ENCODE assay signal across 2 cellular contexts in the genomic region with DNA sequence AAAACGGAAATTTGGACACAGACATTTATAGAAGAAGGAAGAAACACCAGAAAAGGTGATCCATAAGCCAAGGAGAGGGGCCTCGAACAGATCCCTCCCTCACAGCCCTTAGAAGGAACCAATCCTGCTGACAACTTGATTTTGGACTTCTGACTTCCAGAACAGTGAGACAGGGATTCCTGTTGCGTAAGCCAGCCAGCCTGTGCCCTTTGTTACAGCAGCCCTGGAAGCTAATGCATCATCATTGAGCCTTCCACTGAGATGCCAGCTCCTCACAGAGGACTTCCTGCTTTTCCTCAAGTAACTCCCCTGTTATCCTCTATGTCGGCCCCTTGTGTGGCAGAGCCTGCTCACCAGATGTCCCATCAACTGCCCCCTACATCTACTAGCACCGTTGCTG.
A peak's percentile ranks its signal among the peaks of the same experiment; 100 is the strongest.
TF ChIP-seq lines count a peak whose summit lies in the region.

No MANE protein-coding gene starts in this region.

TF ChIP-seq in HepG2, 621 proteins besides CTCF, POLR2A, EP300 and RAD21 (continued from another document):
- TF ChIP-seq, protein P1, sequence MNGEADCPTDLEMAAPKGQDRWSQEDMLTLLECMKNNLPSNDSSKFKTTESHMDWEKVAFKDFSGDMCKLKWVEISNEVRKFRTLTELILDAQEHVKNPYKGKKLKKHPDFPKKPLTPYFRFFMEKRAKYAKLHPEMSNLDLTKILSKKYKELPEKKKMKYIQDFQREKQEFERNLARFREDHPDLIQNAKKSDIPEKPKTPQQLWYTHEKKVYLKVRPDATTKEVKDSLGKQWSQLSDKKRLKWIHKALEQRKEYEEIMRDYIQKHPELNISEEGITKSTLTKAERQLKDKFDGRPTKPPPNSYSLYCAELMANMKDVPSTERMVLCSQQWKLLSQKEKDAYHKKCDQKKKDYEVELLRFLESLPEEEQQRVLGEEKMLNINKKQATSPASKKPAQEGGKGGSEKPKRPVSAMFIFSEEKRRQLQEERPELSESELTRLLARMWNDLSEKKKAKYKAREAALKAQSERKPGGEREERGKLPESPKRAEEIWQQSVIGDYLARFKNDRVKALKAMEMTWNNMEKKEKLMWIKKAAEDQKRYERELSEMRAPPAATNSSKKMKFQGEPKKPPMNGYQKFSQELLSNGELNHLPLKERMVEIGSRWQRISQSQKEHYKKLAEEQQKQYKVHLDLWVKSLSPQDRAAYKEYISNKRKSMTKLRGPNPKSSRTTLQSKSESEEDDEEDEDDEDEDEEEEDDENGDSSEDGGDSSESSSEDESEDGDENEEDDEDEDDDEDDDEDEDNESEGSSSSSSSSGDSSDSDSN (CRISPR knock-in tag; IDR thresholded peaks at IDR 0.05), result no peak
- TF ChIP-seq CEBPG (CRISPR knock-in tag; IDR thresholded peaks at IDR 0.05) (peak; percentile 81), FLYWCH1 (CRISPR knock-in tag; IDR thresholded peaks at IDR 0.05) (no peak), MTF1 (CRISPR knock-in tag; IDR thresholded peaks at IDR 0.05) (no peak), ZNF530 (CRISPR knock-in tag; IDR thresholded peaks at IDR 0.05; ENCODE audit: low read depth) (no peak), ZNF674 (CRISPR knock-in tag; IDR thresholded peaks at IDR 0.05; ENCODE audit: low read depth) (no peak), MAF1 (CRISPR knock-in tag; IDR thresholded peaks at IDR 0.05; ENCODE audit: borderline replicate concordance) (no peak), CEBPB (IDR thresholded peaks at IDR 0.05; ENCODE audit: borderline replicate concordance, low read depth, low read length) (peak; percentile 79; the same call in 1 of the 2 replicates), KLF9 (CRISPR knock-in tag; IDR thresholded peaks at IDR 0.05; ENCODE audit: low read depth) (no peak), POLR2G (IDR thresholded peaks at IDR 0.05; ENCODE audit: low read depth, low read length) (no peak), NFKB2 (CRISPR knock-in tag; IDR thresholded peaks at IDR 0.05; ENCODE audit: borderline replicate concordance) (no peak)
- TF ChIP-seq, protein P2, sequence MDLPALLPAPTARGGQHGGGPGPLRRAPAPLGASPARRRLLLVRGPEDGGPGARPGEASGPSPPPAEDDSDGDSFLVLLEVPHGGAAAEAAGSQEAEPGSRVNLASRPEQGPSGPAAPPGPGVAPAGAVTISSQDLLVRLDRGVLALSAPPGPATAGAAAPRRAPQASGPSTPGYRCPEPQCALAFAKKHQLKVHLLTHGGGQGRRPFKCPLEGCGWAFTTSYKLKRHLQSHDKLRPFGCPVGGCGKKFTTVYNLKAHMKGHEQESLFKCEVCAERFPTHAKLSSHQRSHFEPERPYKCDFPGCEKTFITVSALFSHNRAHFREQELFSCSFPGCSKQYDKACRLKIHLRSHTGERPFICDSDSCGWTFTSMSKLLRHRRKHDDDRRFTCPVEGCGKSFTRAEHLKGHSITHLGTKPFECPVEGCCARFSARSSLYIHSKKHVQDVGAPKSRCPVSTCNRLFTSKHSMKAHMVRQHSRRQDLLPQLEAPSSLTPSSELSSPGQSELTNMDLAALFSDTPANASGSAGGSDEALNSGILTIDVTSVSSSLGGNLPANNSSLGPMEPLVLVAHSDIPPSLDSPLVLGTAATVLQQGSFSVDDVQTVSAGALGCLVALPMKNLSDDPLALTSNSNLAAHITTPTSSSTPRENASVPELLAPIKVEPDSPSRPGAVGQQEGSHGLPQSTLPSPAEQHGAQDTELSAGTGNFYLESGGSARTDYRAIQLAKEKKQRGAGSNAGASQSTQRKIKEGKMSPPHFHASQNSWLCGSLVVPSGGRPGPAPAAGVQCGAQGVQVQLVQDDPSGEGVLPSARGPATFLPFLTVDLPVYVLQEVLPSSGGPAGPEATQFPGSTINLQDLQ (CRISPR knock-in tag; IDR thresholded peaks at IDR 0.05), result no peak
- TF ChIP-seq, protein P3, sequence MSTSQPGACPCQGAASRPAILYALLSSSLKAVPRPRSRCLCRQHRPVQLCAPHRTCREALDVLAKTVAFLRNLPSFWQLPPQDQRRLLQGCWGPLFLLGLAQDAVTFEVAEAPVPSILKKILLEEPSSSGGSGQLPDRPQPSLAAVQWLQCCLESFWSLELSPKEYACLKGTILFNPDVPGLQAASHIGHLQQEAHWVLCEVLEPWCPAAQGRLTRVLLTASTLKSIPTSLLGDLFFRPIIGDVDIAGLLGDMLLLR (CRISPR knock-in tag; IDR thresholded peaks at IDR 0.05), result no peak
- TF ChIP-seq, protein P4, sequence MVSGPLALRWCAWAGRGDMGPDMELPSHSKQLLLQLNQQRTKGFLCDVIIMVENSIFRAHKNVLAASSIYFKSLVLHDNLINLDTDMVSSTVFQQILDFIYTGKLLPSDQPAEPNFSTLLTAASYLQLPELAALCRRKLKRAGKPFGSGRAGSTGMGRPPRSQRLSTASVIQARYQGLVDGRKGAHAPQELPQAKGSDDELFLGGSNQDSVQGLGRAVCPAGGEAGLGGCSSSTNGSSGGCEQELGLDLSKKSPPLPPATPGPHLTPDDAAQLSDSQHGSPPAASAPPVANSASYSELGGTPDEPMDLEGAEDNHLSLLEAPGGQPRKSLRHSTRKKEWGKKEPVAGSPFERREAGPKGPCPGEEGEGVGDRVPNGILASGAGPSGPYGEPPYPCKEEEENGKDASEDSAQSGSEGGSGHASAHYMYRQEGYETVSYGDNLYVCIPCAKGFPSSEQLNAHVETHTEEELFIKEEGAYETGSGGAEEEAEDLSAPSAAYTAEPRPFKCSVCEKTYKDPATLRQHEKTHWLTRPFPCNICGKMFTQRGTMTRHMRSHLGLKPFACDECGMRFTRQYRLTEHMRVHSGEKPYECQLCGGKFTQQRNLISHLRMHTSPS (CRISPR knock-in tag; IDR thresholded peaks at IDR 0.05; ENCODE audit: low read depth), result no peak
- TF ChIP-seq, protein P5, sequence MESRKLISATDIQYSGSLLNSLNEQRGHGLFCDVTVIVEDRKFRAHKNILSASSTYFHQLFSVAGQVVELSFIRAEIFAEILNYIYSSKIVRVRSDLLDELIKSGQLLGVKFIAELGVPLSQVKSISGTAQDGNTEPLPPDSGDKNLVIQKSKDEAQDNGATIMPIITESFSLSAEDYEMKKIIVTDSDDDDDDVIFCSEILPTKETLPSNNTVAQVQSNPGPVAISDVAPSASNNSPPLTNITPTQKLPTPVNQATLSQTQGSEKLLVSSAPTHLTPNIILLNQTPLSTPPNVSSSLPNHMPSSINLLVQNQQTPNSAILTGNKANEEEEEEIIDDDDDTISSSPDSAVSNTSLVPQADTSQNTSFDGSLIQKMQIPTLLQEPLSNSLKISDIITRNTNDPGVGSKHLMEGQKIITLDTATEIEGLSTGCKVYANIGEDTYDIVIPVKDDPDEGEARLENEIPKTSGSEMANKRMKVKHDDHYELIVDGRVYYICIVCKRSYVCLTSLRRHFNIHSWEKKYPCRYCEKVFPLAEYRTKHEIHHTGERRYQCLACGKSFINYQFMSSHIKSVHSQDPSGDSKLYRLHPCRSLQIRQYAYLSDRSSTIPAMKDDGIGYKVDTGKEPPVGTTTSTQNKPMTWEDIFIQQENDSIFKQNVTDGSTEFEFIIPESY (CRISPR knock-in tag; IDR thresholded peaks at IDR 0.05), result no peak

TF ChIP-seq in GM23338, 12 proteins besides CTCF, POLR2A, EP300 and RAD21 (continued from another document):
- TF ChIP-seq, protein P6, sequence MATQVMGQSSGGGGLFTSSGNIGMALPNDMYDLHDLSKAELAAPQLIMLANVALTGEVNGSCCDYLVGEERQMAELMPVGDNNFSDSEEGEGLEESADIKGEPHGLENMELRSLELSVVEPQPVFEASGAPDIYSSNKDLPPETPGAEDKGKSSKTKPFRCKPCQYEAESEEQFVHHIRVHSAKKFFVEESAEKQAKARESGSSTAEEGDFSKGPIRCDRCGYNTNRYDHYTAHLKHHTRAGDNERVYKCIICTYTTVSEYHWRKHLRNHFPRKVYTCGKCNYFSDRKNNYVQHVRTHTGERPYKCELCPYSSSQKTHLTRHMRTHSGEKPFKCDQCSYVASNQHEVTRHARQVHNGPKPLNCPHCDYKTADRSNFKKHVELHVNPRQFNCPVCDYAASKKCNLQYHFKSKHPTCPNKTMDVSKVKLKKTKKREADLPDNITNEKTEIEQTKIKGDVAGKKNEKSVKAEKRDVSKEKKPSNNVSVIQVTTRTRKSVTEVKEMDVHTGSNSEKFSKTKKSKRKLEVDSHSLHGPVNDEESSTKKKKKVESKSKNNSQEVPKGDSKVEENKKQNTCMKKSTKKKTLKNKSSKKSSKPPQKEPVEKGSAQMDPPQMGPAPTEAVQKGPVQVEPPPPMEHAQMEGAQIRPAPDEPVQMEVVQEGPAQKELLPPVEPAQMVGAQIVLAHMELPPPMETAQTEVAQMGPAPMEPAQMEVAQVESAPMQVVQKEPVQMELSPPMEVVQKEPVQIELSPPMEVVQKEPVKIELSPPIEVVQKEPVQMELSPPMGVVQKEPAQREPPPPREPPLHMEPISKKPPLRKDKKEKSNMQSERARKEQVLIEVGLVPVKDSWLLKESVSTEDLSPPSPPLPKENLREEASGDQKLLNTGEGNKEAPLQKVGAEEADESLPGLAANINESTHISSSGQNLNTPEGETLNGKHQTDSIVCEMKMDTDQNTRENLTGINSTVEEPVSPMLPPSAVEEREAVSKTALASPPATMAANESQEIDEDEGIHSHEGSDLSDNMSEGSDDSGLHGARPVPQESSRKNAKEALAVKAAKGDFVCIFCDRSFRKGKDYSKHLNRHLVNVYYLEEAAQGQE (IDR thresholded peaks at IDR 0.05; ENCODE audit: unreplicated experiment), result no peak
- TF ChIP-seq ZNF331 (CRISPR knock-in tag; IDR thresholded peaks at IDR 0.05; ENCODE audit: low read depth) (no peak), STAT1 (IDR thresholded peaks at IDR 0.05; ENCODE audit: unreplicated experiment) (no peak), POLR2AphosphoS5 (IDR thresholded peaks at IDR 0.05; ENCODE audit: low read depth) (no peak), ZNF114 (CRISPR knock-in tag; IDR thresholded peaks at IDR 0.05) (no peak), EZH2phosphoT487 (IDR thresholded peaks at IDR 0.05; ENCODE audit: unreplicated experiment) (no peak)
- TF ChIP-seq, protein P7, sequence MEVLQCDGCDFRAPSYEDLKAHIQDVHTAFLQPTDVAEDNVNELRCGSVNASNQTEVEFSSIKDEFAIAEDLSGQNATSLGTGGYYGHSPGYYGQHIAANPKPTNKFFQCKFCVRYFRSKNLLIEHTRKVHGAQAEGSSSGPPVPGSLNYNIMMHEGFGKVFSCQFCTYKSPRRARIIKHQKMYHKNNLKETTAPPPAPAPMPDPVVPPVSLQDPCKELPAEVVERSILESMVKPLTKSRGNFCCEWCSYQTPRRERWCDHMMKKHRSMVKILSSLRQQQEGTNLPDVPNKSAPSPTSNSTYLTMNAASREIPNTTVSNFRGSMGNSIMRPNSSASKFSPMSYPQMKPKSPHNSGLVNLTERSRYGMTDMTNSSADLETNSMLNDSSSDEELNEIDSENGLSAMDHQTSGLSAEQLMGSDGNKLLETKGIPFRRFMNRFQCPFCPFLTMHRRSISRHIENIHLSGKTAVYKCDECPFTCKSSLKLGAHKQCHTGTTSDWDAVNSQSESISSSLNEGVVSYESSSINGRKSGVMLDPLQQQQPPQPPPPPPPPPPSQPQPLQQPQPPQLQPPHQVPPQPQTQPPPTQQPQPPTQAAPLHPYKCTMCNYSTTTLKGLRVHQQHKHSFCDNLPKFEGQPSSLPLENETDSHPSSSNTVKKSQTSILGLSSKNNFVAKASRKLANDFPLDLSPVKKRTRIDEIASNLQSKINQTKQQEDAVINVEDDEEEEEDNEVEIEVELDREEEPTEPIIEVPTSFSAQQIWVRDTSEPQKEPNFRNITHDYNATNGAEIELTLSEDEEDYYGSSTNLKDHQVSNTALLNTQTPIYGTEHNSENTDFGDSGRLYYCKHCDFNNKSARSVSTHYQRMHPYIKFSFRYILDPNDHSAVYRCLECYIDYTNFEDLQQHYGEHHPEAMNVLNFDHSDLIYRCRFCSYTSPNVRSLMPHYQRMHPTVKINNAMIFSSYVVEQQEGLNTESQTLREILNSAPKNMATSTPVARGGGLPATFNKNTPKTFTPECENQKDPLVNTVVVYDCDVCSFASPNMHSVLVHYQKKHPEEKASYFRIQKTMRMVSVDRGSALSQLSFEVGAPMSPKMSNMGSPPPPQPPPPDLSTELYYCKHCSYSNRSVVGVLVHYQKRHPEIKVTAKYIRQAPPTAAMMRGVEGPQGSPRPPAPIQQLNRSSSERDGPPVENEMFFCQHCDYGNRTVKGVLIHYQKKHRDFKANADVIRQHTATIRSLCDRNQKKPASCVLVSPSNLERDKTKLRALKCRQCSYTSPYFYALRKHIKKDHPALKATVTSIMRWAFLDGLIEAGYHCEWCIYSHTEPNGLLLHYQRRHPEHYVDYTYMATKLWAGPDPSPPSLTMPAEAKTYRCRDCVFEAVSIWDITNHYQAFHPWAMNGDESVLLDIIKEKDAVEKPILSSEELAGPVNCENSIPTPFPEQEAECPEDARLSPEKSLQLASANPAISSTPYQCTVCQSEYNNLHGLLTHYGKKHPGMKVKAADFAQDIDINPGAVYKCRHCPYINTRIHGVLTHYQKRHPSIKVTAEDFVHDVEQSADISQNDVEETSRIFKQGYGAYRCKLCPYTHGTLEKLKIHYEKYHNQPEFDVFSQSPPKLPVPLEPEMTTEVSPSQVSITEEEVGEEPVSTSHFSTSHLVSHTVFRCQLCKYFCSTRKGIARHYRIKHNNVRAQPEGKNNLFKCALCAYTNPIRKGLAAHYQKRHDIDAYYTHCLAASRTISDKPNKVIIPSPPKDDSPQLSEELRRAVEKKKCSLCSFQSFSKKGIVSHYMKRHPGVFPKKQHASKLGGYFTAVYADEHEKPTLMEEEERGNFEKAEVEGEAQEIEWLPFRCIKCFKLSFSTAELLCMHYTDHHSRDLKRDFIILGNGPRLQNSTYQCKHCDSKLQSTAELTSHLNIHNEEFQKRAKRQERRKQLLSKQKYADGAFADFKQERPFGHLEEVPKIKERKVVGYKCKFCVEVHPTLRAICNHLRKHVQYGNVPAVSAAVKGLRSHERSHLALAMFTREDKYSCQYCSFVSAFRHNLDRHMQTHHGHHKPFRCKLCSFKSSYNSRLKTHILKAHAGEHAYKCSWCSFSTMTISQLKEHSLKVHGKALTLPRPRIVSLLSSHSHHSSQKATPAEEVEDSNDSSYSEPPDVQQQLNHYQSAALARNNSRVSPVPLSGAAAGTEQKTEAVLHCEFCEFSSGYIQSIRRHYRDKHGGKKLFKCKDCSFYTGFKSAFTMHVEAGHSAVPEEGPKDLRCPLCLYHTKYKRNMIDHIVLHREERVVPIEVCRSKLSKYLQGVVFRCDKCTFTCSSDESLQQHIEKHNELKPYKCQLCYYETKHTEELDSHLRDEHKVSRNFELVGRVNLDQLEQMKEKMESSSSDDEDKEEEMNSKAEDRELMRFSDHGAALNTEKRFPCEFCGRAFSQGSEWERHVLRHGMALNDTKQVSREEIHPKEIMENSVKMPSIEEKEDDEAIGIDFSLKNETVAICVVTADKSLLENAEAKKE (CRISPR knock-in tag; IDR thresholded peaks at IDR 0.05), result no peak
